7 cellular contexts compared by ENCODE assay signal in genomic region chr17:68679882-68680281, GRCh38.
"Had no signal": no experiment of that assay in that cellular context is flagged by ENCODE, and none has a peak within 500 bp of the region (broad histone marks: within the 10 kb centered on the region; RNA-seq: fewer than 3 reads in every experiment).

No MANE protein-coding gene starts in this region.

- ATAC-seq: GM23338, HCT116, K562 had no signal

- H3K4me1 Mint-ChIP-seq: GM23338 had no signal

- H3K9me3 ChIP-seq: HAP-1 had no signal

- DNase-seq: H7, IMR-90, KG1 had no signal

- H3K27ac Mint-ChIP-seq: GM23338 had no signal

- H3K4me3 Mint-ChIP-seq: GM23338 had no signal

- H3K4me2 ChIP-seq: GM23338 had no signal

- H3K4me1 ChIP-seq: HAP-1 had no signal

- H3K4me3 ChIP-seq: GM23338, HAP-1, K562 had no signal

- H3K36me3 ChIP-seq: HAP-1 had no signal

- FAIRE-seq: K562 had no signal
